In the genomic region with DNA sequence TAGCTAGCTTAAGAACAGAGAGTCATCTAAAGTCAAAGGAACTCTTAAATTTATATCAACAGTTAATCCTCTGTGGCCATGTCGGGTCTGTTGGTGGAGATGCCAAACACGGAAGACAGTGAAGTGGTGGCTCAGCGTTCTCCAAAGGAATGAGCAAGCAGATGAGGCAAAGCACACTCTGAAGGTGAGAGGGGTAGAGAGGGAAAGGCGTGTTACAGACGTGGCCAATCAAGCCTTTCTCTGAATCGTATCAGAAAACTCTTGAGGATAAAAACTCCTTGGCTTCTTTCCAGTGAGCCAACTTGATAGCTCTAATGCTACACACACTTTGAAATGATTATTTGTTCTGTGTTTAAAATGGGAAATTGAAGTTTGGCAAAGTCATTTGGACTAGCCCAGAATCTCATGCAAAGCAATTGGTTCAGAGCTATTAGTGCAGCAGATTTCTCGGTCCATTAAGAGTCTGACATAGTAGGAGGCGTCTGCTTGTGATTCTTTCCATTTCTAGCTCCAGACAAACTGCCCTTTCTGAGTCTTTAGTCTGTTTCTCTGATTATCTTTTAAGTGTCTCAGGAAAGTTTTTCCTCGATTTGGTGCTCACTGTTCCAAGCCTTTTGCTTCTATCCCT, we compare ENCODE assay signal across 19 cellular contexts. TPM values are rescaled to one million over a fixed set of nuclear protein-coding genes. Genes with fewer than 3 reads are reported as not detected.
DNase-seq lines count a peak whose midpoint lies in the region; ATAC-seq and TF ChIP-seq lines count a peak whose summit lies in the region.
"Had no signal": no experiment of that assay in that cellular context is flagged by ENCODE, and none has a peak within 500 bp of the region (broad histone marks: within the 10 kb centered on the region; RNA-seq: fewer than 3 reads in every experiment).

No MANE protein-coding gene starts in this region.

- H3K4ac ChIP-seq in mesenchymal stem cell (ENCODE audit: low read depth in 1 of 2, low read length in 2 of 2) = no peak overlapping the region

- no peaks in the 10 kb centered on the region for H3K9me3 ChIP-seq in HEK293 (ENCODE audit: control insufficient read depth, insufficient read depth, low read depth, low read length)
- H3K9me3 ChIP-seq in heart left ventricle = no peaks in the 10 kb centered on the region
- no peaks in the 10 kb centered on the region for H3K9me3 ChIP-seq in mesenchymal stem cell (ENCODE audit: control insufficient read depth, low read length)
- H3K9me3 ChIP-seq: Peyer's patch had no signal

- intact Hi-C loops in heart left ventricle (cut with DNase I) = loop anchor here in 1 of 10 donors (10.0 kb wide), 1 partner anchor 73 kb away; no protein-coding TSS in a partner anchor
- intact Hi-C loops in posterior cingulate gyrus (cut with DNase I) = no loop called here

- H3K27me3 ChIP-seq in heart left ventricle = no peaks in the 10 kb centered on the region
- H3K27me3 ChIP-seq in mesenchymal stem cell (ENCODE audit: control insufficient read depth in 1 of 2, insufficient read depth in 1 of 2, low read length in 2 of 2) = no peaks in the 10 kb centered on the region
- H3K27me3 ChIP-seq: Peyer's patch had no signal

- POLR2A ChIA-PET in HEK293 (lab: Yijun Ruan, JAX) = no interaction called here

- no peaks in the 10 kb centered on the region for H3K79me1 ChIP-seq in mesenchymal stem cell (replicated peaks; ENCODE audit: low read length, poor library complexity, severe bottlenecking)

- H3K14ac ChIP-seq in mesenchymal stem cell (ENCODE audit: low read length in 2 of 2) = no peak overlapping the region

- no peak overlapping the region for H4K8ac ChIP-seq in mesenchymal stem cell (ENCODE audit: low read length)

- no peak overlapping the region for H2AK5ac ChIP-seq in mesenchymal stem cell (ENCODE audit: low read length, severe bottlenecking)

- no peak overlapping the region for H3K4me2 ChIP-seq in mesenchymal stem cell (ENCODE audit: low read length, poor library complexity, severe bottlenecking)

- H3K18ac ChIP-seq in mesenchymal stem cell (ENCODE audit: low read depth in 1 of 2, low read length in 2 of 2) = no peak overlapping the region

- no peak overlapping the region for H4K91ac ChIP-seq in mesenchymal stem cell (ENCODE audit: low read length)

- no peak overlapping the region for H2BK15ac ChIP-seq in mesenchymal stem cell (ENCODE audit: low read depth, poor library complexity, severe bottlenecking)

- peak in 3 of 4 donors; percentile 48 to 78 (median 63) for ATAC-seq in heart left ventricle
- ATAC-seq in HG03354 (IDR thresholded peaks at IDR 0.05; ENCODE audit: poor library complexity, severe bottlenecking, unreplicated experiment) = no peak

- no peak overlapping the region for H3K23ac ChIP-seq in mesenchymal stem cell (ENCODE audit: low read length in 2 of 2)

- TF ChIP-seq POLR2A in heart left ventricle (IDR thresholded peaks at IDR 0.05) = no peak

- H3K36me3 ChIP-seq in HEK293 (ENCODE audit: control insufficient read depth in 2 of 2, insufficient read depth in 1 of 2, low read length in 2 of 2) (no peaks in the 10 kb centered on the region), heart left ventricle (no peaks in the 10 kb centered on the region), mesenchymal stem cell (ENCODE audit: control insufficient read depth in 1 of 2, insufficient read depth in 2 of 2, low read depth in 1 of 2, low read length in 2 of 2) (no peaks in the 10 kb centered on the region)
- H3K36me3 ChIP-seq: Peyer's patch had no signal

- TF ChIP-seq CTCF in HEK293 (tag by site-specific recombination; IDR thresholded peaks at IDR 0.05) (no peak), heart left ventricle (IDR thresholded peaks at IDR 0.05) (no peak)

- H3K9ac ChIP-seq in mesenchymal stem cell (ENCODE audit: low read length) = peak overlapping the region; percentile 72

- H2BK5ac ChIP-seq in mesenchymal stem cell (ENCODE audit: low read depth, low read length, poor library complexity, severe bottlenecking) = no peak overlapping the region

- WGBS in heart left ventricle, 4 donors = 29 to 42% (median 30%) methylated on average over 9 of the region's 9 CpGs
- WGBS in mesenchymal stem cell = 91% methylated on average over 9 of the region's 9 CpGs

- H3K27ac ChIP-seq in HEK293 (ENCODE audit: extremely low read depth, low read depth, low read length) (no peak overlapping the region), heart left ventricle (peak overlapping the region in 4 of 12 donors; percentile 18 to 49 (median 34)), mesenchymal stem cell (ENCODE audit: low read length, poor library complexity, severe bottlenecking) (no peak overlapping the region), substantia nigra (ENCODE audit: low read depth, low read length, poor library complexity, severe bottlenecking) (no peak overlapping the region)
- H3K27ac ChIP-seq: Peyer's patch had no signal

- DNase-seq in NCI-H1436 treated with DMSO at 0.1 percent for 48 hours (lab: John Stamatoyannopoulos, UW) = peak; percentile 19
- peak in 1 of 5 donors; percentile 25 for DNase-seq in heart left ventricle
- no peak for DNase-seq in mesenchymal stem cell
- no peak for DNase-seq in substantia nigra (lab: John Stamatoyannopoulos, UW)
- DNase-seq in NOMO-1 (lab: John Stamatoyannopoulos, UW; ENCODE audit: unreplicated experiment in 2 of 2) = no peak
- no peak for DNase-seq in posterior cingulate gyrus
- DNase-seq: AML-193, DMS 273 treated with DMSO at 0.1 percent for 48 hours, EL, KBM-7, MV-4-11, NCI-H1694, NCI-H2107, NCI-H510A, Peyer's patch, SHP77 had no signal

- H3K4me3 ChIP-seq in HEK293 (ENCODE audit: low read depth, low read length) = no peak overlapping the region
- peak overlapping the region in 7 of 12 donors; percentile 3 to 18 (median 15) for H3K4me3 ChIP-seq in heart left ventricle
- peak overlapping the region in 1 of 2 experiments; percentile 46 for H3K4me3 ChIP-seq in mesenchymal stem cell (ENCODE audit: insufficient read depth in 1 of 2, low read depth in 1 of 2, low read length in 2 of 2)
- H3K4me3 ChIP-seq: Peyer's patch had no signal

- no peak overlapping the region for H2BK12ac ChIP-seq in mesenchymal stem cell (ENCODE audit: low read length in 2 of 2)

- no peak overlapping the region for H2BK120ac ChIP-seq in mesenchymal stem cell (ENCODE audit: low read depth, low read length)

- CTCF ChIA-PET in HEK293 (lab: Yijun Ruan, JAX) = no interaction called here

- H2AFZ ChIP-seq in mesenchymal stem cell (ENCODE audit: low read depth, low read length) = no peak overlapping the region

- H3K4me1 ChIP-seq in HEK293 (ENCODE audit: control insufficient read depth, insufficient read depth, low read length) (no peaks in the 10 kb centered on the region), heart left ventricle (peaks cover 0 to 17% (median 3%) of the 10 kb centered on the region in 12 donors), mesenchymal stem cell (ENCODE audit: control insufficient read depth, insufficient read depth, low read depth, low read length) (peaks cover 3% of the 10 kb centered on the region)
- H3K4me1 ChIP-seq: Peyer's patch had no signal

TF ChIP-seq in HEK293, 187 proteins besides CTCF, POLR2A, EP300 and RAD21:
- TF ChIP-seq ZFHX2 (tag by site-specific recombination; conservative IDR thresholded peaks at IDR 0.05) = no peak
- TF ChIP-seq, protein P1, sequence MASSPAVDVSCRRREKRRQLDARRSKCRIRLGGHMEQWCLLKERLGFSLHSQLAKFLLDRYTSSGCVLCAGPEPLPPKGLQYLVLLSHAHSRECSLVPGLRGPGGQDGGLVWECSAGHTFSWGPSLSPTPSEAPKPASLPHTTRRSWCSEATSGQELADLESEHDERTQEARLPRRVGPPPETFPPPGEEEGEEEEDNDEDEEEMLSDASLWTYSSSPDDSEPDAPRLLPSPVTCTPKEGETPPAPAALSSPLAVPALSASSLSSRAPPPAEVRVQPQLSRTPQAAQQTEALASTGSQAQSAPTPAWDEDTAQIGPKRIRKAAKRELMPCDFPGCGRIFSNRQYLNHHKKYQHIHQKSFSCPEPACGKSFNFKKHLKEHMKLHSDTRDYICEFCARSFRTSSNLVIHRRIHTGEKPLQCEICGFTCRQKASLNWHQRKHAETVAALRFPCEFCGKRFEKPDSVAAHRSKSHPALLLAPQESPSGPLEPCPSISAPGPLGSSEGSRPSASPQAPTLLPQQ (tag by site-specific recombination; IDR thresholded peaks at IDR 0.05) = no peak
- TF ChIP-seq, protein P2, sequence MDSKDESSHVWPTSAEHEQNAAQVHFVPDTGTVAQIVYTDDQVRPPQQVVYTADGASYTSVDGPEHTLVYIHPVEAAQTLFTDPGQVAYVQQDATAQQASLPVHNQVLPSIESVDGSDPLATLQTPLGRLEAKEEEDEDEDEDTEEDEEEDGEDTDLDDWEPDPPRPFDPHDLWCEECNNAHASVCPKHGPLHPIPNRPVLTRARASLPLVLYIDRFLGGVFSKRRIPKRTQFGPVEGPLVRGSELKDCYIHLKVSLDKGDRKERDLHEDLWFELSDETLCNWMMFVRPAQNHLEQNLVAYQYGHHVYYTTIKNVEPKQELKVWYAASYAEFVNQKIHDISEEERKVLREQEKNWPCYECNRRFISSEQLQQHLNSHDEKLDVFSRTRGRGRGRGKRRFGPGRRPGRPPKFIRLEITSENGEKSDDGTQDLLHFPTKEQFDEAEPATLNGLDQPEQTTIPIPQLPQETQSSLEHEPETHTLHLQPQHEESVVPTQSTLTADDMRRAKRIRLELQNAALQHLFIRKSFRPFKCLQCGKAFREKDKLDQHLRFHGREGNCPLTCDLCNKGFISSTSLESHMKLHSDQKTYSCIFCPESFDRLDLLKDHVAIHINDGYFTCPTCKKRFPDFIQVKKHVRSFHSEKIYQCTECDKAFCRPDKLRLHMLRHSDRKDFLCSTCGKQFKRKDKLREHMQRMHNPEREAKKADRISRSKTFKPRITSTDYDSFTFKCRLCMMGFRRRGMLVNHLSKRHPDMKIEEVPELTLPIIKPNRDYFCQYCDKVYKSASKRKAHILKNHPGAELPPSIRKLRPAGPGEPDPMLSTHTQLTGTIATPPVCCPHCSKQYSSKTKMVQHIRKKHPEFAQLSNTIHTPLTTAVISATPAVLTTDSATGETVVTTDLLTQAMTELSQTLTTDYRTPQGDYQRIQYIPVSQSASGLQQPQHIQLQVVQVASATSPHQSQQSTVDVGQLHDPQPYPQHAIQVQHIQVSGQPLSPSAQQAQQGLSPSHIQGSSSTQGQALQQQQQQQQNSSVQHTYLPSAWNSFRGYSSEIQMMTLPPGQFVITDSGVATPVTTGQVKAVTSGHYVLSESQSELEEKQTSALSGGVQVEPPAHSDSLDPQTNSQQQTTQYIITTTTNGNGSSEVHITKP (tag by site-specific recombination; IDR thresholded peaks at IDR 0.05) = peak; percentile 69; the same call in 1 of the 2 replicates

RNA-seq across cellular contexts. Expression of a gene that starts 57.5 kb away (rescaled TPM):
- total RNA-seq in heart left ventricle = under 1 TPM in 4 of 9 donors, not detected in 5; 0.24 to 0.67 (median 0.41) TPM
- polyA plus RNA-seq in heart left ventricle = under 1 TPM; 0.10 to 0.30 TPM
- polyA plus RNA-seq in mesenchymal stem cell (2013, experiment 1 of 2) = not detected
- polyA plus RNA-seq in mesenchymal stem cell (2013, experiment 2 of 2) = not detected
- polyA plus RNA-seq: CD14-positive monocyte had no signal
